ENCODE assay signal across 7 cellular contexts in the genomic region with DNA sequence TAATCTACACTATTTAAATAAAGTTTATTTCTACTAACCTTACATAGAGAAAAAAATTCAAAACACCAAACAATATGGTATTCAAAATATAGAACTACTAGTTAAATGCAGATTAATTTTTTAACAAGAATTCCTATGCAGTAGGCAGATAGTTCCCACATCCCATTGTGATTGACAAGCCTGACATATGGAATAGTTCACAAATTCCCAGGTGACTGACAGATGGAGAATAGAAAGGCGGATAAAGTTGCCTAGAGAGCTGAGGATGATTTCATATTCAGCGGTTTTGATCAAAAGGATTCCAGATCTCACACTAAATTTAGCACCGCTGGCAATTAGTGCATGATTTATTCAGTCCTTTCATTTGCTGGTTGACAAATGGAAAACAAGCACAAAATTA.
"Had no signal": no experiment of that assay in that cellular context is flagged by ENCODE, and none has a peak within 500 bp of the region (broad histone marks: within the 10 kb centered on the region; RNA-seq: fewer than 3 reads in every experiment).

No MANE protein-coding gene starts in this region.

- DNase-seq: GM23248, GOT3, H7, IMR-90, KG1 had no signal

- ATAC-seq: HCT116, K562 had no signal
